Comparison of ENCODE assay signal across 18 cellular contexts in the genomic region with DNA sequence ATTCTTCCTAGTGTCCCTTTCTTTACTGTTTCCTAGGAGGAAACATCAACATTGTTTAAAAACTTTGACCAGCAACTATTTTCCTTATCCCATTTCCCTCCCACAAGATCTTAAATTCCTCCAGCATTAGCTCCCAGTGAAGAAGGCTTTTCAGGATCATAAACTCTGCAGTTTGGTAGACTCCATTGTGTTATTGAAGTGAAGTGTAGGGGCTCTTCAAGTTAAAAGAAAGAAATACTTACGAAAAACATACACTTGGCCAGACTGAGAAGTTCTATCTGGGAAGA. TPM values are rescaled to one million over a fixed set of nuclear protein-coding genes. Genes with fewer than 3 reads are reported as not detected.
DNase-seq lines count a peak whose midpoint lies in the region; ATAC-seq, FAIRE-seq and TF ChIP-seq lines count a peak whose summit lies in the region.
"Had no signal": no experiment of that assay in that cellular context is flagged by ENCODE, and none has a peak within 500 bp of the region (broad histone marks: within the 10 kb centered on the region; RNA-seq: fewer than 3 reads in every experiment).

No MANE protein-coding gene starts in this region.

- ATAC-seq in gastrocnemius medialis: no peak
- no peak for ATAC-seq in GM21528 (IDR thresholded peaks at IDR 0.05; ENCODE audit: low FRiP score, unreplicated experiment)
- ATAC-seq: GM12878 had no signal

- no peaks in the 10 kb centered on the region for H3K27me3 ChIP-seq in gastrocnemius medialis
- H3K27me3 ChIP-seq: BE2C had no signal

- H3K4me1 ChIP-seq in gastrocnemius medialis: peaks cover 78 to 88% of the 10 kb centered on the region in 2 donors

- no peak for TF ChIP-seq CTCF in gastrocnemius medialis (IDR thresholded peaks at IDR 0.05 in 4 of 5, conservative IDR thresholded peaks at IDR 0.05 in 1 of 5)

- intact Hi-C loops in gastrocnemius medialis (cut with DNase I; ENCODE audit: low total_unique reads): loop anchor here (2.0 kb wide), 1 partner anchor 87 kb away; no protein-coding TSS in a partner anchor

- in situ Hi-C loops in gastrocnemius medialis (cut with MboI; ENCODE audit: low sequenced_read_pairs in 4 of 4): loop anchor here in 2 of 4 donors (10.0 kb wide), 2 partner anchors 61 to 89 kb away; no protein-coding TSS in a partner anchor

- no peaks in the 10 kb centered on the region for H3K36me3 ChIP-seq in gastrocnemius medialis
- H3K36me3 ChIP-seq: BE2C had no signal

- FAIRE-seq in H54 (lab: Jason Lieb, UNC): peak; percentile 36
- FAIRE-seq: GM12878 had no signal

- TF ChIP-seq POLR2A in H54 (IDR thresholded peaks at IDR 0.05; ENCODE audit: low read depth, low read length): no peak
- TF ChIP-seq POLR2A in gastrocnemius medialis (IDR thresholded peaks at IDR 0.05): no peak

- H3K27ac ChIP-seq in caudate nucleus (ENCODE audit: low read depth, low read length): peak overlapping the region; percentile 18
- H3K27ac ChIP-seq in gastrocnemius medialis: peak overlapping the region; percentile 78 to 87 (median 85)
- H3K27ac ChIP-seq: PC-9 had no signal

- H3K4me3 ChIP-seq in gastrocnemius medialis: no peak overlapping the region
- H3K4me3 ChIP-seq: GM12878, PC-9 had no signal

- DNase-seq in H54 (ENCODE audit: insufficient read length, low spot score): no peak
- DNase-seq in caudate nucleus (lab: John Stamatoyannopoulos, UW): no peak
- DNase-seq in left kidney (ENCODE audit: low read depth, low spot score): peak; percentile 52
- no peak for DNase-seq in gastrocnemius medialis
- DNase-seq in occipital lobe (lab: John Stamatoyannopoulos, UW): no peak
- DNase-seq in HK-2 (ENCODE audit: unreplicated experiment): no peak
- DNase-seq: BE2C; CD4-positive, CD25-positive, alpha-beta regulatory T cell; DND-41; H7; Kasumi-1; NCI-H1694; NCI-H2081; NCI-H446; PC-9; RPMI8226 had no signal

- no peaks in the 10 kb centered on the region for H3K9me3 ChIP-seq in gastrocnemius medialis
- H3K9me3 ChIP-seq: BE2C had no signal

RNA-seq across cellular contexts. Expression of gene LIFR, which starts 22.4 kb away (rescaled TPM):
- total RNA-seq in gastrocnemius medialis (100 to 1,000 TPM in 1 of 4 donors, 10 to 100 TPM in 3; 80.0 to 233 (median 89.5) TPM), occipital lobe (83.4 TPM)
- total RNA-seq: CD4-positive, CD25-positive, alpha-beta regulatory T cell had no signal
